In genomic region chr17:8593276-8593675, GRCh38 we compare ENCODE assay signal across 22 cellular contexts. TPM values are rescaled to one million over a fixed set of nuclear protein-coding genes. Genes with fewer than 3 reads are reported as not detected.
DNase-seq lines count a peak whose midpoint lies in the region; ATAC-seq, FAIRE-seq and TF ChIP-seq lines count a peak whose summit lies in the region.
"Had no signal": no experiment of that assay in that cellular context is flagged by ENCODE, and none has a peak within 500 bp of the region (broad histone marks: within the 10 kb centered on the region; RNA-seq: fewer than 3 reads in every experiment).

No MANE protein-coding gene starts in this region.

- TF ChIP-seq RAD21 in A549 (conservative IDR thresholded peaks at IDR 0.05 in 1 of 2, IDR thresholded peaks at IDR 0.05 in 1 of 2): no peak

- 94% methylated on average over 2 of the region's 2 CpGs for WGBS in A549 (ENCODE audit: missing lambda C conversion rate)

- no peak for TF ChIP-seq EP300 in A549 (IDR thresholded peaks at IDR 0.05)

- no peaks in the 10 kb centered on the region for H3K9me3 ChIP-seq in A549
- H3K9me3 ChIP-seq: Caco-2 had no signal

- peak; percentile 44 for FAIRE-seq in A204.1 (lab: Jason Lieb, UNC)
- no peak for FAIRE-seq in A549 (lab: Jason Lieb, UNC)
- FAIRE-seq in RCC 7860 (lab: Jason Lieb, UNC): peak; percentile 17
- peak; percentile 36 for FAIRE-seq in frontal cortex (lab: Jason Lieb, UNC)
- FAIRE-seq: D721Med, GM12878, GM12892, GM18507 had no signal

- TF ChIP-seq CTCF in A549 (IDR thresholded peaks at IDR 0.05): no peak

- no peak for DNase-seq in A549 (ENCODE audit: low read depth in 1 of 2, low spot score in 1 of 2)
- no peak for DNase-seq in RCC 7860 (ENCODE audit: low spot score)
- DNase-seq in frontal cortex (ENCODE audit: low spot score in 2 of 2): no peak
- DNase-seq in nucleus accumbens (lab: John Stamatoyannopoulos, UW): no peak
- no peak for DNase-seq in A172 (ENCODE audit: low spot score)
- DNase-seq: 8988T; AML-193; Caco-2; Calu3; CD4-positive, alpha-beta T cell; CD8-positive, alpha-beta T cell; DMS79 treated with DMSO at 0.1 percent for 48 hours; GDM1 had no signal

- no peak for TF ChIP-seq POLR2A in A549 (IDR thresholded peaks at IDR 0.05; ENCODE audit: low read length)

- no peak for ATAC-seq in A549
- ATAC-seq in HG03097 (IDR thresholded peaks at IDR 0.05; ENCODE audit: low FRiP score, unreplicated experiment): no peak
- no peak for ATAC-seq in HG03342 (IDR thresholded peaks at IDR 0.05; ENCODE audit: unreplicated experiment)
- ATAC-seq: CD8-positive, alpha-beta T cell; GM12878 had no signal

- H3K4me1 ChIP-seq in A549: no peaks in the 10 kb centered on the region
- H3K4me1 ChIP-seq: Caco-2 had no signal

- CTCF ChIA-PET in A549 (lab: Yijun Ruan, JAX): no interaction called here

- POLR2A ChIA-PET in A549 (lab: Yijun Ruan, JAX): no interaction called here

- H3K27ac ChIP-seq in A549: no peak overlapping the region
- H3K27ac ChIP-seq: BLaER1 treated with 17β-estradiol and CSF1 and Interleukin-3, amounts not matched to agents 10 nM and 100 nM; C4-2B had no signal

- H3K4me2 ChIP-seq in A549: no peak overlapping the region
- H3K4me2 ChIP-seq: BLaER1 treated with 17β-estradiol and CSF1 and Interleukin-3, amounts not matched to agents 10 nM and 100 nM had no signal

- H3K4me3 ChIP-seq in A549: no peak overlapping the region
- H3K4me3 ChIP-seq: BLaER1 treated with 17β-estradiol and CSF1 and Interleukin-3, amounts not matched to agents 10 nM and 100 nM; GM12878 had no signal

TF ChIP-seq in A549, 52 proteins besides CTCF, POLR2A, EP300 and RAD21:
- TF ChIP-seq CHD2 (IDR thresholded peaks at IDR 0.05; ENCODE audit: low read length, partially characterized antibody) (no peak), CBX2 (IDR thresholded peaks at IDR 0.05; ENCODE audit: borderline replicate concordance, low read depth) (no peak), HOXB13 (CRISPR knock-in tag; IDR thresholded peaks at IDR 0.05; ENCODE audit: low read depth) (no peak), MAFK (IDR thresholded peaks at IDR 0.05; ENCODE audit: partially characterized antibody) (peak; percentile 24)

RNA-seq across cellular contexts. Expression of gene MYH10, which starts 37.2 kb away (rescaled TPM):
- polyA plus RNA-seq in A549 (2011; rRNA removed): 28.3 TPM in 2 replicates
- 25.3 and 27.1 TPM in 2 replicates for polyA plus RNA-seq in A549 (2012; cell fraction: cytosol; rRNA removed)
- 67.6 and 76.0 TPM in 2 replicates for polyA plus RNA-seq in A549 (2012; cell fraction: nucleus; rRNA removed)
- 26.4 to 26.7 TPM (median 26.5 TPM) in 3 replicates for polyA plus RNA-seq in A549 (2017; fragmentation: RNase III; extraction: RNeasy Plus Mini Kit Qiagen cat#74134 plus additional on column Dnase treatment)
- 30.3 and 55.2 TPM in 2 replicates for polyA minus RNA-seq in A549 (2011; rRNA and poly(A)+ RNA removed)
- total RNA-seq in frontal cortex: 118 TPM
- 47.1 and 72.1 TPM in 2 replicates for total RNA-seq in A172 (2014; rRNA removed; shearing (Covaris generic))
